Comparison of ENCODE assay signal across 21 cellular contexts in genomic region chr18:2540575-2540974, GRCh38. TPM values are rescaled to one million over a fixed set of nuclear protein-coding genes. Genes with fewer than 3 reads are reported as not detected.
DNase-seq lines count a peak whose midpoint lies in the region; ATAC-seq, FAIRE-seq and TF ChIP-seq lines count a peak whose summit lies in the region.
"Had no signal": no experiment of that assay in that cellular context is flagged by ENCODE, and none has a peak within 500 bp of the region (broad histone marks: within the 10 kb centered on the region; RNA-seq: fewer than 3 reads in every experiment).

No MANE protein-coding gene starts in this region.

- WGBS in endodermal cell (ENCODE audit: insufficient coverage in 1 of 2, insufficient read length in 1 of 2), 2 experiments: 86 to 92% methylated on average over 1 to 4 of the region's 4 CpGs

- no peak overlapping the region for H3K4me3 ChIP-seq in endodermal cell (ENCODE audit: low read length)
- no peak overlapping the region for H3K4me3 ChIP-seq in osteoblast (ENCODE audit: insufficient read depth, low read length)
- H3K4me3 ChIP-seq: GM23248 had no signal

- H3K4me1 ChIP-seq in endodermal cell (ENCODE audit: control insufficient read depth, insufficient read depth, low read length) (no peaks in the 10 kb centered on the region), osteoblast (ENCODE audit: insufficient read depth, low read length) (peaks cover 26% of the 10 kb centered on the region)
- H3K4me1 ChIP-seq: Caco-2 had no signal

- FAIRE-seq in GM12892 (lab: Jason Lieb, UNC): peak; percentile 54
- FAIRE-seq: HepG2 had no signal

- H3K4me2 ChIP-seq in osteoblast (ENCODE audit: insufficient read depth, low read length): no peak overlapping the region

- no peak overlapping the region for H3K27ac ChIP-seq in endodermal cell (ENCODE audit: low read depth, low read length)
- H3K27ac ChIP-seq in osteoblast (ENCODE audit: low read depth, low read length): no peak overlapping the region
- H3K27ac ChIP-seq: GM23248 had no signal

- H3K36me3 Mint-ChIP-seq in endodermal cell (ENCODE audit: low read depth): peaks cover 26% of the 10 kb centered on the region

- H3K9ac ChIP-seq in endodermal cell (ENCODE audit: extremely low read depth, low read length, poor library complexity, severe bottlenecking): no peak overlapping the region
- H3K9ac ChIP-seq: GM23248 had no signal

- no peaks in the 10 kb centered on the region for H3K27me3 Mint-ChIP-seq in endodermal cell (ENCODE audit: insufficient read depth)
- H3K27me3 Mint-ChIP-seq: CD4-positive, CD25-positive, alpha-beta regulatory T cell had no signal

- TF ChIP-seq POLR2A in GM12892 (IDR thresholded peaks at IDR 0.05; ENCODE audit: low read depth, low read length): no peak

- peak overlapping the region; percentile 52 for H3K27ac Mint-ChIP-seq in endodermal cell
- H3K27ac Mint-ChIP-seq: CD4-positive, CD25-positive, alpha-beta regulatory T cell had no signal

- no peaks in the 10 kb centered on the region for H3K27me3 ChIP-seq in endodermal cell (ENCODE audit: control insufficient read depth, insufficient read depth, low read length, poor library complexity, severe bottlenecking)
- H3K27me3 ChIP-seq in osteoblast (ENCODE audit: insufficient read depth, low read length): no peaks in the 10 kb centered on the region

- no peaks in the 10 kb centered on the region for H4K20me1 ChIP-seq in osteoblast (ENCODE audit: insufficient read depth, low read length)

- H3K79me2 ChIP-seq in osteoblast (ENCODE audit: insufficient read depth, low read length): no peaks in the 10 kb centered on the region

- DNase-seq in GM12892 (ENCODE audit: insufficient read length) (no peak), NCI-H2171 treated with DMSO at 0.1 percent for 48 hours (lab: John Stamatoyannopoulos, UW) (peak; percentile 94), endodermal cell (no peak), osteoblast (ENCODE audit: insufficient read length, low spot score, missing footprints) (peak; percentile 34), HuH-7.5 (ENCODE audit: low spot score) (no peak), D341Med (ENCODE audit: low spot score) (no peak)
- DNase-seq: ACHN; AML-193; Caco-2; CD4-positive, CD25-positive, alpha-beta regulatory T cell; DMS79; GM23248; MM.1S; NCI-H1092 treated with DMSO at 0.1 percent for 48 hours; NCI-H2107; NCI-H446; NCI-H774; SW 1271 had no signal

- no peak for TF ChIP-seq CTCF in endodermal cell (conservative IDR thresholded peaks at IDR 0.05)
- TF ChIP-seq CTCF in osteoblast (IDR thresholded peaks at IDR 0.05; ENCODE audit: extremely low read depth, low read depth, low read length): no peak

- H3K9me3 ChIP-seq in endodermal cell (ENCODE audit: control insufficient read depth, low read length): no peaks in the 10 kb centered on the region
- no peaks in the 10 kb centered on the region for H3K9me3 ChIP-seq in osteoblast (ENCODE audit: low read depth, low read length)
- H3K9me3 ChIP-seq: Caco-2 had no signal

- peaks cover 8% of the 10 kb centered on the region for H3K4me1 Mint-ChIP-seq in endodermal cell

- ATAC-seq in GM18502 (IDR thresholded peaks at IDR 0.05; ENCODE audit: poor library complexity, unreplicated experiment): no peak
- ATAC-seq: HCT116, HepG2 had no signal

- no peak overlapping the region for H2AFZ ChIP-seq in osteoblast (ENCODE audit: low read length)
- H2AFZ ChIP-seq: GM23248 had no signal

- no peaks in the 10 kb centered on the region for H3K9me3 Mint-ChIP-seq in endodermal cell
- H3K9me3 Mint-ChIP-seq: CD4-positive, CD25-positive, alpha-beta regulatory T cell had no signal

- peaks cover 32% of the 10 kb centered on the region for H3K36me3 ChIP-seq in endodermal cell (ENCODE audit: control insufficient read depth, insufficient read depth, low read length)
- no peaks in the 10 kb centered on the region for H3K36me3 ChIP-seq in osteoblast (ENCODE audit: insufficient read depth, low read length)

- no peak overlapping the region for H3K4me3 Mint-ChIP-seq in endodermal cell
- H3K4me3 Mint-ChIP-seq: CD4-positive, CD25-positive, alpha-beta regulatory T cell had no signal

RNA-seq across cellular contexts. Expression of gene METTL4, which starts 30.7 kb away (rescaled TPM):
- 12.2 TPM for polyA plus RNA-seq in GM12892 (2012; ENCODE audit: missing spikeins)
- total RNA-seq in endodermal cell (10 to 100 TPM; 11.2 to 17.5 TPM), osteoblast (8.8 and 10.5 TPM in 2 replicates)
- 17.5 TPM for polyA plus RNA-seq in endodermal cell (2013, experiment 1 of 2)
- polyA plus RNA-seq in endodermal cell (2013, experiment 2 of 2): 17.3 TPM

RNA-seq across cellular contexts. Expression of gene NDC80, which starts 30.8 kb away (rescaled TPM):
- 24.6 TPM for polyA plus RNA-seq in GM12892 (2012; ENCODE audit: missing spikeins)
- 10 to 100 TPM; 29.7 to 61.8 TPM for total RNA-seq in endodermal cell
- 52.1 TPM for polyA plus RNA-seq in endodermal cell (2013, experiment 1 of 2)
- polyA plus RNA-seq in endodermal cell (2013, experiment 2 of 2): 53.9 TPM
- 2.2 and 3.5 TPM in 2 replicates for total RNA-seq in osteoblast

Comparison
In these comparisons a context has a peak if more than half of its experiments do, and no peak if none do; other contexts are left out.
1. DNase-seq: peak in NCI-H2171 treated with DMSO at 0.1 percent for 48 hours (single experiment) and osteoblast (single experiment); none in GM12892 (single experiment), endodermal cell (single experiment), HuH-7.5 (single experiment) and D341Med (single experiment).